16 cellular contexts compared by ENCODE assay signal in genomic region chr6:170276369-170277057, GRCh38. TPM values are rescaled to one million over a fixed set of nuclear protein-coding genes. Genes with fewer than 3 reads are reported as not detected.
DNase-seq lines count a peak whose midpoint lies in the region; ATAC-seq, FAIRE-seq and TF ChIP-seq lines count a peak whose summit lies in the region.
"Had no signal": no experiment of that assay in that cellular context is flagged by ENCODE, and none has a peak within 500 bp of the region (broad histone marks: within the 10 kb centered on the region; RNA-seq: fewer than 3 reads in every experiment).

No MANE protein-coding gene starts in this region.

- H3K4me1 ChIP-seq in K562 (replicated peaks in 1 of 2; ENCODE audit: control insufficient read depth in 2 of 2, insufficient read depth in 2 of 2, low read length in 2 of 2) = peaks cover 0 to 24% of the 10 kb centered on the region in 2 experiments; a peak in 2 of 5 replicates
- H3K4me1 ChIP-seq in gastroesophageal sphincter = peaks cover 0 to 30% (median 14%) of the 10 kb centered on the region in 3 donors
- H3K4me1 ChIP-seq in neuronal stem cell (ENCODE audit: control insufficient read depth in 2 of 2, insufficient read depth in 1 of 2, low read depth in 1 of 2, low read length in 2 of 2) = no peaks in the 10 kb centered on the region
- peaks cover 0 to 42% (median 7%) of the 10 kb centered on the region in 4 donors for H3K4me1 ChIP-seq in transverse colon

- no peak overlapping the region for H2BK5ac ChIP-seq in neuronal stem cell (ENCODE audit: low read length)

- BruUV-seq in K562 (replicated peaks; lab: Mats Ljungman, UMichigan) = no TSS peak

- no peaks in the 10 kb centered on the region for H3K36me3 Mint-ChIP-seq in activated CD8-positive, alpha-beta memory T cell treated with anti-CD3 and anti-CD28 coated beads, Interleukin-2, amount 10 ng/mL, durations not matched to agents 7 days and 5 days
- H3K36me3 Mint-ChIP-seq in activated T-cell treated with anti-CD3 and anti-CD28 coated beads, Interleukin-2, amount 50 U/mL, for 4 hours (ENCODE audit: insufficient read depth) = peaks cover 2% of the 10 kb centered on the region

- no peak overlapping the region for H2BK120ac ChIP-seq in neuronal stem cell (ENCODE audit: low read depth, low read length)

- no peaks in the 10 kb centered on the region for H3K36me3 ChIP-seq in K562 (ENCODE audit: control insufficient read depth, insufficient read depth, low read length)
- H3K36me3 ChIP-seq in gastroesophageal sphincter = no peaks in the 10 kb centered on the region
- peaks cover under 1 to 3% of the 10 kb centered on the region in 2 donors for H3K36me3 ChIP-seq in neuronal stem cell (replicated peaks in 1 of 2; ENCODE audit: control insufficient read depth in 2 of 2, insufficient read depth in 2 of 2, low read length in 2 of 2)
- no peaks in the 10 kb centered on the region for H3K36me3 ChIP-seq in transverse colon

- no peak overlapping the region for H2BK15ac ChIP-seq in neuronal stem cell (ENCODE audit: low read length)

- no peak overlapping the region for H3K9ac ChIP-seq in K562 (ENCODE audit: insufficient read depth in 1 of 2, low read depth in 2 of 2, low read length in 2 of 2)
- peak overlapping the region; percentile 9 for H3K9ac ChIP-seq in neuronal stem cell (ENCODE audit: low read depth, low read length, poor library complexity)

- no peak overlapping the region for H4K91ac ChIP-seq in neuronal stem cell (ENCODE audit: low read depth, low read length, poor library complexity)

- H3K4ac ChIP-seq in neuronal stem cell (ENCODE audit: low read length) = no peak overlapping the region

- H3K27ac Mint-ChIP-seq in activated CD8-positive, alpha-beta memory T cell treated with anti-CD3 and anti-CD28 coated beads, Interleukin-2, amount 10 ng/mL, durations not matched to agents 7 days and 5 days = no peak overlapping the region
- H3K27ac Mint-ChIP-seq: activated CD4-positive, alpha-beta memory T cell treated with anti-CD3 and anti-CD28 coated beads, Interleukin-2, amount 10 ng/mL, durations not matched to agents 7 days and 5 days; activated T-helper 17 cell treated with anti-CD3 and anti-CD28 coated beads, Interleukin-2, amount 50 U/mL, for 72 hours; GM23338 had no signal

- 4% methylated on average over 29 of the region's 29 CpGs for WGBS in K562 (ENCODE audit: insufficient coverage, low coverage, missing lambda C conversion rate)
- 37 to 83% methylated on average over 4 to 17 of the region's 29 CpGs for WGBS in gastroesophageal sphincter (ENCODE audit: low coverage in 1 of 2), 2 donors
- no CpG with 5 or more reads among the region's 29 CpGs for WGBS in neuronal stem cell (ENCODE audit: extremely low coverage in 2 of 2, insufficient read length in 2 of 2, insufficient replicate concordance in 1 of 2), 2 donors
- WGBS in transverse colon (ENCODE audit: low coverage in 1 of 2), 2 donors = 81% methylated on average over 29 of the region's 29 CpGs; no CpG with 5 or more reads in 1 of the 2 donors

- H3K27ac ChIP-seq in K562 (ENCODE audit: extremely low read depth, low read depth, low read length) (no peak overlapping the region), gastroesophageal sphincter (peak overlapping the region in 3 of 4 donors; percentile 59 to 68 (median 65)), neuronal stem cell (replicated peaks; ENCODE audit: low read length) (no peak overlapping the region), transverse colon (peak overlapping the region; percentile 33 to 71 (median 56))

- no peak overlapping the region for H2AFZ ChIP-seq in K562 (ENCODE audit: low read depth, low read length)
- H2AFZ ChIP-seq in neuronal stem cell (ENCODE audit: low read length) = no peak overlapping the region
- H2AFZ ChIP-seq: GM23338 had no signal

- peaks cover 24% of the 10 kb centered on the region for H3K4me1 Mint-ChIP-seq in activated CD8-positive, alpha-beta memory T cell treated with anti-CD3 and anti-CD28 coated beads, Interleukin-2, amount 10 ng/mL, durations not matched to agents 7 days and 5 days
- peaks cover 42% of the 10 kb centered on the region for H3K4me1 Mint-ChIP-seq in activated T-cell treated with anti-CD3 and anti-CD28 coated beads, Interleukin-2, amount 50 U/mL, for 4 hours (ENCODE audit: low read depth)

- H3K4me3 Mint-ChIP-seq in activated CD8-positive, alpha-beta memory T cell treated with anti-CD3 and anti-CD28 coated beads, Interleukin-2, amount 10 ng/mL, durations not matched to agents 7 days and 5 days = no peak overlapping the region
- H3K4me3 Mint-ChIP-seq in activated T-cell treated with anti-CD3 and anti-CD28 coated beads, Interleukin-2, amount 50 U/mL, for 4 hours = no peak overlapping the region
- H3K4me3 Mint-ChIP-seq: activated CD4-positive, alpha-beta memory T cell treated with anti-CD3 and anti-CD28 coated beads, Interleukin-2, amount 10 ng/mL, durations not matched to agents 7 days and 5 days; activated T-helper 17 cell treated with anti-CD3 and anti-CD28 coated beads, Interleukin-2, amount 50 U/mL, for 72 hours; GM23338 had no signal

- H3K4me2 ChIP-seq in K562 (ENCODE audit: insufficient read depth, low read length) (no peak overlapping the region), neuronal stem cell (ENCODE audit: insufficient read depth, low read length, poor library complexity, severe bottlenecking) (no peak overlapping the region)
- H3K4me2 ChIP-seq: GM23338 had no signal

- TF ChIP-seq EP300 in K562 (IDR thresholded peaks at IDR 0.05; ENCODE audit: low read length) (no peak), gastroesophageal sphincter (IDR thresholded peaks at IDR 0.05) (no peak), transverse colon (IDR thresholded peaks at IDR 0.05; ENCODE audit: low read depth) (no peak)

- peaks cover 84% of the 10 kb centered on the region for H3K27me3 Mint-ChIP-seq in activated CD8-positive, alpha-beta memory T cell treated with anti-CD3 and anti-CD28 coated beads, Interleukin-2, amount 10 ng/mL, durations not matched to agents 7 days and 5 days
- peaks cover 7% of the 10 kb centered on the region for H3K27me3 Mint-ChIP-seq in activated T-cell treated with anti-CD3 and anti-CD28 coated beads, Interleukin-2, amount 50 U/mL, for 4 hours (ENCODE audit: low read depth)

- no peak for FAIRE-seq in K562 (lab: Jason Lieb, UNC)
- FAIRE-seq: astrocyte had no signal

- peak overlapping the region; percentile 65 for H2AK5ac ChIP-seq in neuronal stem cell (ENCODE audit: low read depth, low read length)

- no peaks in the 10 kb centered on the region for H3K9me3 Mint-ChIP-seq in activated CD8-positive, alpha-beta memory T cell treated with anti-CD3 and anti-CD28 coated beads, Interleukin-2, amount 10 ng/mL, durations not matched to agents 7 days and 5 days (ENCODE audit: low read depth)
- H3K9me3 Mint-ChIP-seq in activated T-cell treated with anti-CD3 and anti-CD28 coated beads, Interleukin-2, amount 50 U/mL, for 4 hours = no peaks in the 10 kb centered on the region
- H3K9me3 Mint-ChIP-seq: activated CD4-positive, alpha-beta memory T cell treated with anti-CD3 and anti-CD28 coated beads, Interleukin-2, amount 10 ng/mL, durations not matched to agents 7 days and 5 days; activated T-helper 17 cell treated with anti-CD3 and anti-CD28 coated beads, Interleukin-2, amount 50 U/mL, for 72 hours; GM23338 had no signal

- ATAC-seq in K562 (no peak), gastroesophageal sphincter (peak; percentile 70)
- no peak for ATAC-seq in activated CD8-positive, alpha-beta memory T cell treated with anti-CD3 and anti-CD28 coated beads, Interleukin-2, amount 10 ng/mL, durations not matched to agents 7 days and 5 days
- ATAC-seq in activated T-cell treated with anti-CD3 and anti-CD28 coated beads, Interleukin-2, amount 50 U/mL, for 4 hours = no peak
- ATAC-seq: activated T-helper 17 cell treated with anti-CD3 and anti-CD28 coated beads, Interleukin-2, amount 50 U/mL, for 72 hours; GM23338; mucosa of descending colon had no signal

- no peaks in the 10 kb centered on the region for H3K9me3 ChIP-seq in K562 (replicated peaks; ENCODE audit: control insufficient read depth, insufficient read depth, low read depth, low read length)
- H3K9me3 ChIP-seq in gastroesophageal sphincter = no peaks in the 10 kb centered on the region
- no peaks in the 10 kb centered on the region for H3K9me3 ChIP-seq in neuronal stem cell (replicated peaks in 1 of 2; ENCODE audit: control insufficient read depth in 2 of 2, insufficient read depth in 1 of 2, low read depth in 1 of 2, low read length in 2 of 2)
- no peaks in the 10 kb centered on the region for H3K9me3 ChIP-seq in transverse colon
- H3K9me3 ChIP-seq: mucosa of descending colon had no signal

- no peak overlapping the region for H2BK12ac ChIP-seq in neuronal stem cell (ENCODE audit: low read length)

- H4K8ac ChIP-seq in neuronal stem cell (ENCODE audit: low read depth, low read length) = no peak overlapping the region

- H3K4me3 ChIP-seq in K562 (no peak overlapping the region), gastroesophageal sphincter (peak overlapping the region in 1 of 2 donors; percentile 10), neuronal stem cell (ENCODE audit: low read length in 2 of 2) (no peak overlapping the region), transverse colon (no peak overlapping the region)
- H3K4me3 ChIP-seq: GM23338, mucosa of descending colon had no signal

- in situ Hi-C loops in K562 (cut with MboI) (no loop called here), transverse colon (cut with MboI; ENCODE audit: low pct_ligation_motif_present in 1 of 4, low pct_unique_long_range_greater_than_20kb in 1 of 4, low sequenced_read_pairs in 3 of 4) (no loop called here)

- H3K79me1 ChIP-seq in neuronal stem cell (ENCODE audit: low read depth, low read length) = no peaks in the 10 kb centered on the region

- CTCF ChIA-PET in K562 (lab: Yijun Ruan, JAX; ENCODE audit: low intra/inter-chr PET ratio) = no interaction called here
- CTCF ChIA-PET in activated CD8-positive, alpha-beta memory T cell treated with anti-CD3 and anti-CD28 coated beads, Interleukin-2, amount 10 ng/mL, durations not matched to agents 7 days and 5 days (lab: Charles Lee) = no interaction called here

- no peaks in the 10 kb centered on the region for H3K9me1 ChIP-seq in K562 (ENCODE audit: control insufficient read depth, insufficient read depth, low read length)

- H3K23ac ChIP-seq in neuronal stem cell (ENCODE audit: low read depth, low read length, poor library complexity) = peak overlapping the region; percentile 6

- DNase-seq in K562 (ENCODE audit: extremely low read depth in 1 of 4, low spot score in 3 of 4) = no peak
- no peak for DNase-seq in neuronal stem cell (ENCODE audit: low spot score)
- peak; percentile 43 for DNase-seq in transverse colon
- no peak for DNase-seq in kidney tubule cell (ENCODE audit: low spot score)
- no peak for DNase-seq in activated CD8-positive, alpha-beta memory T cell treated with anti-CD3 and anti-CD28 coated beads, Interleukin-2, amount 10 ng/mL, durations not matched to agents 7 days and 5 days
- no peak for DNase-seq in NCI-H2107 treated with DMSO at 0.1 percent for 48 hours (lab: John Stamatoyannopoulos, UW; ENCODE audit: unreplicated experiment)
- DNase-seq in activated T-cell treated with anti-CD3 and anti-CD28 coated beads, Interleukin-2, amount 50 U/mL, for 4 hours = no peak
- DNase-seq: activated CD4-positive, alpha-beta memory T cell treated with anti-CD3 and anti-CD28 coated beads, Interleukin-2, amount 10 ng/mL, durations not matched to agents 7 days and 5 days; DMS153; NCI-H1048; stimulated activated CD4-positive, alpha-beta T cell treated with anti-CD3 and anti-CD28 coated beads, Interleukin-4, amount 100 ng/mL, for 1 hour had no signal

- POLR2A ChIA-PET in K562 (lab: Yijun Ruan, JAX) = interaction anchor here (0.6 to 1.1 kb wide), 2 partner anchors 11 to 28 kb away, joined by 3 to 6 read pairs; no protein-coding TSS in a partner anchor

- peak overlapping the region; percentile 59 for H3K18ac ChIP-seq in neuronal stem cell (ENCODE audit: low read length)

- intact Hi-C loops in K562 (cut with micrococcal nuclease) = no loop called here
- intact Hi-C loops in transverse colon (cut with DNase I; ENCODE audit: low total_unique reads) = no loop called here

- peak overlapping the region; percentile 43 for H3K14ac ChIP-seq in neuronal stem cell (ENCODE audit: low read length)

- TF ChIP-seq CTCF in K562 (IDR thresholded peaks at IDR 0.05 in 2 of 3, conservative IDR thresholded peaks at IDR 0.05 in 1 of 3; ENCODE audit: insufficient read depth in 2 of 3, low read depth in 1 of 3, low read length in 3 of 3) = no peak
- no peak for TF ChIP-seq CTCF in gastroesophageal sphincter (IDR thresholded peaks at IDR 0.05)
- TF ChIP-seq CTCF in transverse colon (IDR thresholded peaks at IDR 0.05) = no peak

- no peak for TF ChIP-seq RAD21 in K562 (CRISPR knock-in tag; conservative IDR thresholded peaks at IDR 0.05 in 1 of 2, IDR thresholded peaks at IDR 0.05 in 1 of 2)

- TF ChIP-seq POLR2A in K562 (conservative IDR thresholded peaks at IDR 0.05) (no peak), gastroesophageal sphincter (IDR thresholded peaks at IDR 0.05) (no peak), transverse colon (IDR thresholded peaks at IDR 0.05) (no peak)

- H4K20me1 ChIP-seq in K562 (replicated peaks; ENCODE audit: control insufficient read depth, insufficient read depth, low read length) = peaks cover 8% of the 10 kb centered on the region; the same call in 1 of the 2 replicates

- H3K79me2 ChIP-seq in K562 (ENCODE audit: control insufficient read depth, insufficient read depth, low read length) = no peaks in the 10 kb centered on the region

- H3K27me3 ChIP-seq in K562 (ENCODE audit: control insufficient read depth in 2 of 2, insufficient read depth in 2 of 2, low read length in 2 of 2) (peaks cover 81 to 82% of the 10 kb centered on the region in 2 experiments), gastroesophageal sphincter (peaks cover 16% of the 10 kb centered on the region), neuronal stem cell (ENCODE audit: control insufficient read depth in 3 of 3, insufficient read depth in 3 of 3, low read depth in 1 of 3, low read length in 3 of 3) (peaks cover 0 to 14% (median 2%) of the 10 kb centered on the region in 3 experiments), transverse colon (no peaks in the 10 kb centered on the region)

RNA-seq across cellular contexts. Expression of gene DLL1, which starts 14.4 kb away (rescaled TPM):
- not detected in 2 replicates for total RNA-seq in K562 (2011; cell fraction: chromatin; rRNA removed; ENCODE audit: low replicate concordance)
- not detected in 2 replicates for total RNA-seq in K562 (2011; cell fraction: nucleolus; rRNA removed)
- not detected in 2 replicates for total RNA-seq in K562 (2011; cell fraction: nucleoplasm; rRNA removed)
- not detected in 2 replicates for total RNA-seq in K562 (2014; rRNA removed)
- total RNA-seq in K562 (2014; rRNA removed; fragmentation: Illumina TruSeq; extraction: Trizol) = not detected in 2 replicates
- not detected in 2 replicates for total RNA-seq in K562 (2015; rRNA removed; fragmentation: Illumina TruSeq; extraction: Trizol)
- total RNA-seq in K562 (2021) = not detected in 2 replicates
- polyA plus RNA-seq in K562 (2011; rRNA removed) = not detected in 2 replicates
- polyA plus RNA-seq in K562 (2011; cell fraction: cytosol; rRNA removed) = 0.03 TPM in 1 of 2 replicates, not detected in the other
- not detected in 2 replicates for polyA plus RNA-seq in K562 (2011; cell fraction: nucleus; rRNA removed)
- polyA plus RNA-seq in K562 (2012) = 0.03 TPM in 1 of 2 replicates, not detected in the other
- polyA plus RNA-seq in K562 (2014; fragmentation: Illumina TruSeq; extraction: Trizol) = not detected in 2 replicates
- polyA plus RNA-seq in K562 (2014; fragmentation: Nextera tagmentation; extraction: Ambion mirVana) = not detected
- polyA plus RNA-seq in K562 (2014; rRNA removed) = not detected in 2 replicates
- polyA minus RNA-seq in K562 (2011; rRNA and poly(A)+ RNA removed) = not detected in 2 replicates
- not detected in 2 replicates for polyA minus RNA-seq in K562 (2011; cell fraction: cytosol; rRNA and poly(A)+ RNA removed)
- not detected in 2 replicates for polyA minus RNA-seq in K562 (2011; cell fraction: nucleus; rRNA and poly(A)+ RNA removed)
- 10 to 100 TPM in 1 of 4 donors, 1 to 10 TPM in 3; 5.3 to 11.8 (median 6.5) TPM for total RNA-seq in gastroesophageal sphincter
- 66.9 TPM for polyA plus RNA-seq in neuronal stem cell (2013, experiment 1 of 2)
- 67.5 TPM for polyA plus RNA-seq in neuronal stem cell (2013, experiment 2 of 2)
- 10 to 100 TPM; 15.0 to 46.2 (median 25.9) TPM for total RNA-seq in transverse colon
- 1 to 10 TPM in 1 of 2 experiments, under 1 TPM in 1; 0.37 to 1.2 TPM for total RNA-seq in activated CD8-positive, alpha-beta memory T cell treated with anti-CD3 and anti-CD28 coated beads, Interleukin-2, amount 10 ng/mL, durations not matched to agents 7 days and 5 days
- total RNA-seq in activated T-cell treated with anti-CD3 and anti-CD28 coated beads, Interleukin-2, amount 50 U/mL, for 4 hours = 1 to 10 TPM in 2 of 3 donors, under 1 TPM in 1; 0.18 to 1.4 (median 1.0) TPM

RNA-seq across cellular contexts. Expression of gene FAM120B, which starts 30.0 kb away (rescaled TPM):
- total RNA-seq in K562 (2011; cell fraction: chromatin; rRNA removed; ENCODE audit: low replicate concordance) = 43.4 and 80.5 TPM in 2 replicates
- total RNA-seq in K562 (2011; cell fraction: nucleolus; rRNA removed) = 21.2 and 24.1 TPM in 2 replicates
- 25.9 and 29.8 TPM in 2 replicates for total RNA-seq in K562 (2011; cell fraction: nucleoplasm; rRNA removed)
- 9.4 and 12.2 TPM in 2 replicates for total RNA-seq in K562 (2014; rRNA removed)
- total RNA-seq in K562 (2014; rRNA removed; fragmentation: Illumina TruSeq; extraction: Trizol) = 15.1 and 16.4 TPM in 2 replicates
- 12.8 and 12.9 TPM in 2 replicates for total RNA-seq in K562 (2015; rRNA removed; fragmentation: Illumina TruSeq; extraction: Trizol)
- total RNA-seq in K562 (2021) = 22.6 and 23.0 TPM in 2 replicates
- polyA plus RNA-seq in K562 (2011; rRNA removed) = 16.6 and 16.9 TPM in 2 replicates
- 11.3 and 12.0 TPM in 2 replicates for polyA plus RNA-seq in K562 (2011; cell fraction: cytosol; rRNA removed)
- polyA plus RNA-seq in K562 (2011; cell fraction: nucleus; rRNA removed) = 24.9 and 30.9 TPM in 2 replicates
- 11.9 and 18.1 TPM in 2 replicates for polyA plus RNA-seq in K562 (2012)
- 19.9 and 21.3 TPM in 2 replicates for polyA plus RNA-seq in K562 (2014; fragmentation: Illumina TruSeq; extraction: Trizol)
- polyA plus RNA-seq in K562 (2014; fragmentation: Nextera tagmentation; extraction: Ambion mirVana) = 1 to 10 TPM; 3.5 to 5.5 TPM
- polyA plus RNA-seq in K562 (2014; rRNA removed) = 14.7 and 14.8 TPM in 2 replicates
- 38.8 and 43.3 TPM in 2 replicates for polyA minus RNA-seq in K562 (2011; rRNA and poly(A)+ RNA removed)
- 12.5 and 17.4 TPM in 2 replicates for polyA minus RNA-seq in K562 (2011; cell fraction: cytosol; rRNA and poly(A)+ RNA removed)
- polyA minus RNA-seq in K562 (2011; cell fraction: nucleus; rRNA and poly(A)+ RNA removed) = 23.7 and 38.2 TPM in 2 replicates
- 10 to 100 TPM; 24.6 to 40.3 (median 31.9) TPM for total RNA-seq in gastroesophageal sphincter
- 18.0 TPM for polyA plus RNA-seq in neuronal stem cell (2013, experiment 1 of 2)
- polyA plus RNA-seq in neuronal stem cell (2013, experiment 2 of 2) = 17.8 TPM
- total RNA-seq in transverse colon = 10 to 100 TPM; 24.7 to 35.9 (median 26.7) TPM
- 10 to 100 TPM; 20.4 to 26.0 TPM for total RNA-seq in activated CD8-positive, alpha-beta memory T cell treated with anti-CD3 and anti-CD28 coated beads, Interleukin-2, amount 10 ng/mL, durations not matched to agents 7 days and 5 days
- total RNA-seq in activated T-cell treated with anti-CD3 and anti-CD28 coated beads, Interleukin-2, amount 50 U/mL, for 4 hours = 10 to 100 TPM; 13.8 to 14.3 (median 14.3) TPM

Comparison
In these comparisons a context has a peak if more than half of its experiments do, and no peak if none do; other contexts are left out.
1. H3K27ac ChIP-seq: peak in gastroesophageal sphincter (3 of 4) and transverse colon (4 of 4); none in K562 (single experiment) and neuronal stem cell (single experiment).